In genomic region chr1:94001397-94002045, GRCh38 we compare ENCODE assay signal across 15 cellular contexts.
DNase-seq lines count a peak whose midpoint lies in the region; ATAC-seq and TF ChIP-seq lines count a peak whose summit lies in the region.
"Had no signal": no experiment of that assay in that cellular context is flagged by ENCODE, and none has a peak within 500 bp of the region (broad histone marks: within the 10 kb centered on the region; RNA-seq: fewer than 3 reads in every experiment).

No MANE protein-coding gene starts in this region.

- H4K8ac ChIP-seq in neuronal stem cell (ENCODE audit: low read depth, low read length): no peak overlapping the region

- intact Hi-C loops in Right ventricle myocardium superior (cut with DNase I): no loop called here

- H3K36me3 Mint-ChIP-seq in endodermal cell (ENCODE audit: low read depth): no peaks in the 10 kb centered on the region
- H3K36me3 Mint-ChIP-seq in type B pancreatic cell: no peaks in the 10 kb centered on the region
- H3K36me3 Mint-ChIP-seq: CD8-positive, alpha-beta memory T cell had no signal

- H3K4me1 Mint-ChIP-seq in endodermal cell (no peaks in the 10 kb centered on the region), type B pancreatic cell (ENCODE audit: unreplicated experiment) (no peaks in the 10 kb centered on the region)
- H3K4me1 Mint-ChIP-seq: CD8-positive, alpha-beta memory T cell had no signal

- no peak overlapping the region for H4K91ac ChIP-seq in neuronal stem cell (ENCODE audit: low read depth, low read length, poor library complexity)

- H3K9ac ChIP-seq in endodermal cell (ENCODE audit: extremely low read depth, low read length, poor library complexity, severe bottlenecking) (no peak overlapping the region), neuronal stem cell (ENCODE audit: low read depth, low read length, poor library complexity) (no peak overlapping the region)
- H3K9ac ChIP-seq: BLaER1 had no signal

- H3K4me1 ChIP-seq in right atrium auricular region (no peaks in the 10 kb centered on the region), endodermal cell (ENCODE audit: control insufficient read depth, insufficient read depth, low read length) (no peaks in the 10 kb centered on the region), neuronal stem cell (ENCODE audit: control insufficient read depth in 2 of 2, insufficient read depth in 1 of 2, low read depth in 1 of 2, low read length in 2 of 2) (no peaks in the 10 kb centered on the region)
- H3K4me1 ChIP-seq: BLaER1, Caco-2 had no signal

- whole genome bisulfite sequencing in endodermal cell (ENCODE audit: insufficient coverage in 1 of 2, insufficient read length in 1 of 2), 2 experiments: 93 to 97% methylated on average over 10 to 20 of the region's 20 CpGs
- no CpG with 5 or more reads among the region's 20 CpGs for WGBS in neuronal stem cell (ENCODE audit: extremely low coverage in 2 of 2, insufficient read length in 2 of 2, insufficient replicate concordance in 1 of 2), 2 donors

- no peak overlapping the region for H2BK12ac ChIP-seq in neuronal stem cell (ENCODE audit: low read length)

- H3K9me3 ChIP-seq in right atrium auricular region (no peaks in the 10 kb centered on the region), endodermal cell (ENCODE audit: control insufficient read depth, low read length) (no peaks in the 10 kb centered on the region), neuronal stem cell (replicated peaks in 1 of 2; ENCODE audit: control insufficient read depth in 2 of 2, insufficient read depth in 1 of 2, low read depth in 1 of 2, low read length in 2 of 2) (no peaks in the 10 kb centered on the region)
- H3K9me3 ChIP-seq: BLaER1, Caco-2 had no signal

- no peak for ATAC-seq in Right ventricle myocardium superior (ENCODE audit: poor library complexity)
- ATAC-seq in GM18907 (IDR thresholded peaks at IDR 0.05; ENCODE audit: unreplicated experiment): no peak
- no peak for ATAC-seq in omental fat pad (ENCODE audit: low FRiP score)
- ATAC-seq in HG02938 (IDR thresholded peaks at IDR 0.05; ENCODE audit: unreplicated experiment): no peak
- ATAC-seq: HCT116 had no signal

- H3K27ac ChIP-seq in right atrium auricular region (no peak overlapping the region), endodermal cell (ENCODE audit: low read depth, low read length) (no peak overlapping the region), neuronal stem cell (replicated peaks; ENCODE audit: low read length) (no peak overlapping the region)
- H3K27ac ChIP-seq: 22Rv1, BLaER1 had no signal

- H3K14ac ChIP-seq in neuronal stem cell (ENCODE audit: low read length): no peak overlapping the region

- H3K4me2 ChIP-seq in neuronal stem cell (ENCODE audit: insufficient read depth, low read length, poor library complexity, severe bottlenecking): no peak overlapping the region
- H3K4me2 ChIP-seq: BLaER1 had no signal

- H2AK5ac ChIP-seq in neuronal stem cell (ENCODE audit: low read depth, low read length): peak overlapping the region; percentile 23

- H3K9me3 Mint-ChIP-seq in endodermal cell: no peaks in the 10 kb centered on the region
- no peaks in the 10 kb centered on the region for H3K9me3 Mint-ChIP-seq in type B pancreatic cell
- H3K9me3 Mint-ChIP-seq: CD8-positive, alpha-beta memory T cell had no signal

- no peak overlapping the region for H2BK120ac ChIP-seq in neuronal stem cell (ENCODE audit: low read depth, low read length)

- no peaks in the 10 kb centered on the region for H3K79me1 ChIP-seq in neuronal stem cell (ENCODE audit: low read depth, low read length)

- H3K27ac Mint-ChIP-seq in endodermal cell (no peak overlapping the region), type B pancreatic cell (no peak overlapping the region)
- H3K27ac Mint-ChIP-seq: CD8-positive, alpha-beta memory T cell had no signal

- H3K18ac ChIP-seq in neuronal stem cell (ENCODE audit: low read length): peak overlapping the region; percentile 59

- H3K36me3 ChIP-seq in right atrium auricular region (no peaks in the 10 kb centered on the region), endodermal cell (ENCODE audit: control insufficient read depth, insufficient read depth, low read length) (no peaks in the 10 kb centered on the region), neuronal stem cell (replicated peaks in 1 of 2; ENCODE audit: control insufficient read depth in 2 of 2, insufficient read depth in 2 of 2, low read length in 2 of 2) (no peaks in the 10 kb centered on the region)
- H3K36me3 ChIP-seq: BLaER1 had no signal

- H3K27me3 ChIP-seq in right atrium auricular region: no peaks in the 10 kb centered on the region
- H3K27me3 ChIP-seq in endodermal cell (ENCODE audit: control insufficient read depth, insufficient read depth, low read length, poor library complexity, severe bottlenecking): no peaks in the 10 kb centered on the region
- H3K27me3 ChIP-seq in neuronal stem cell (ENCODE audit: control insufficient read depth in 3 of 3, insufficient read depth in 3 of 3, low read depth in 1 of 3, low read length in 3 of 3): peaks cover 0 to 15% (median 0%) of the 10 kb centered on the region in 3 experiments
- H3K27me3 ChIP-seq: BLaER1 had no signal

- H3K27me3 Mint-ChIP-seq in endodermal cell (ENCODE audit: insufficient read depth) (no peaks in the 10 kb centered on the region), type B pancreatic cell (no peaks in the 10 kb centered on the region)

- no peak overlapping the region for H3K4ac ChIP-seq in neuronal stem cell (ENCODE audit: low read length)

- no peak overlapping the region for H2BK5ac ChIP-seq in neuronal stem cell (ENCODE audit: low read length)

- no peak overlapping the region for H3K4me3 Mint-ChIP-seq in endodermal cell
- no peak overlapping the region for H3K4me3 Mint-ChIP-seq in type B pancreatic cell
- H3K4me3 Mint-ChIP-seq: CD8-positive, alpha-beta memory T cell had no signal

- DNase-seq in right atrium auricular region (ENCODE audit: low spot score) (peak; percentile 30), Right ventricle myocardium superior (no peak), endodermal cell (no peak), neuronal stem cell (ENCODE audit: low spot score) (no peak), type B pancreatic cell (ENCODE audit: extremely low spot score, unreplicated experiment) (peak; percentile 60), omental fat pad (ENCODE audit: low spot score) (no peak)
- DNase-seq: Caco-2; CD8-positive, alpha-beta memory T cell; DND-41; GDM1 had no signal

- H2AFZ ChIP-seq in neuronal stem cell (ENCODE audit: low read length): no peak overlapping the region

- H2BK15ac ChIP-seq in neuronal stem cell (ENCODE audit: low read length): no peak overlapping the region

- TF ChIP-seq CTCF in right atrium auricular region (IDR thresholded peaks at IDR 0.05): no peak
- TF ChIP-seq CTCF in endodermal cell (conservative IDR thresholded peaks at IDR 0.05): peak; percentile 10
- no peak for TF ChIP-seq CTCF in type B pancreatic cell (conservative IDR thresholded peaks at IDR 0.05)
- no peak for TF ChIP-seq CTCF in omental fat pad (IDR thresholded peaks at IDR 0.05)

- no peak overlapping the region for H3K4me3 ChIP-seq in right atrium auricular region
- H3K4me3 ChIP-seq in endodermal cell (ENCODE audit: low read length): no peak overlapping the region
- H3K4me3 ChIP-seq in neuronal stem cell (ENCODE audit: low read length in 2 of 2): no peak overlapping the region
- H3K4me3 ChIP-seq: BLaER1 had no signal

- H3K23ac ChIP-seq in neuronal stem cell (ENCODE audit: low read depth, low read length, poor library complexity): no peak overlapping the region

Comparison
In these comparisons a context has a peak if more than half of its experiments do, and no peak if none do; other contexts are left out.
1. DNase-seq: peak in right atrium auricular region (single experiment) and type B pancreatic cell (single experiment); none in Right ventricle myocardium superior (single experiment), endodermal cell (single experiment), neuronal stem cell (single experiment) and omental fat pad (single experiment).